Comparison of ENCODE assay signal across 27 cellular contexts in genomic region chr16:65333298-65333697, GRCh38.
DNase-seq lines count a peak whose midpoint lies in the region; ATAC-seq, FAIRE-seq and TF ChIP-seq lines count a peak whose summit lies in the region.
"Had no signal": no experiment of that assay in that cellular context is flagged by ENCODE, and none has a peak within 500 bp of the region (broad histone marks: within the 10 kb centered on the region; RNA-seq: fewer than 3 reads in every experiment).

No MANE protein-coding gene starts in this region.

- H3K4me3 ChIP-seq in endothelial cell of umbilical vein (replicated peaks in 1 of 3; ENCODE audit: insufficient read depth in 1 of 3, low read depth in 1 of 3, low read length in 3 of 3) (no peak overlapping the region), psoas muscle (no peak overlapping the region)
- H3K4me3 ChIP-seq in effector memory CD4-positive, alpha-beta T cell (ENCODE audit: insufficient read depth, low read depth, low read length, poor library complexity, severe bottlenecking), result no peak overlapping the region
- H3K4me3 ChIP-seq: BLaER1, GM12878 had no signal

- H3K79me2 ChIP-seq in endothelial cell of umbilical vein (ENCODE audit: control insufficient read depth, insufficient read depth, low read length), result no peaks in the 10 kb centered on the region

- dilution Hi-C loops in endothelial cell of umbilical vein (cut with MboI; ENCODE audit: extremely low pct_ligation_motif_present, low sequenced_read_pairs), result no loop called here

- peaks cover 61% of the 10 kb centered on the region for H3K4me1 Mint-ChIP-seq in chondrocyte (ENCODE audit: low read depth)
- H3K4me1 Mint-ChIP-seq in nephron, result peaks cover 16% of the 10 kb centered on the region
- H3K4me1 Mint-ChIP-seq: CD14-positive monocyte; CD4-positive, alpha-beta memory T cell; CD4-positive, CD25-positive, alpha-beta regulatory T cell; CD8-positive, alpha-beta memory T cell had no signal

- TF ChIP-seq POLR2A in endothelial cell of umbilical vein (IDR thresholded peaks at IDR 0.05; ENCODE audit: low read depth, low read length), result no peak

- WGBS in psoas muscle, 3 donors, result 26 to 32% (median 29%) methylated on average over 2 of the region's 2 CpGs

- BruUV-seq in endothelial cell of umbilical vein (replicated peaks; lab: Mats Ljungman, UMichigan), result no TSS peak

- TF ChIP-seq CTCF in chondrocyte (IDR thresholded peaks at IDR 0.05), result no peak
- no peak for TF ChIP-seq CTCF in endothelial cell of umbilical vein (IDR thresholded peaks at IDR 0.05; ENCODE audit: extremely low read depth in 1 of 2, insufficient read depth in 1 of 2, low read depth in 1 of 2, low read length in 2 of 2)
- no peak for TF ChIP-seq CTCF in nephron (IDR thresholded peaks at IDR 0.05; ENCODE audit: unreplicated experiment in 3 of 3)
- no peak for TF ChIP-seq CTCF in psoas muscle (IDR thresholded peaks at IDR 0.05)

- no peaks in the 10 kb centered on the region for H3K9me3 ChIP-seq in endothelial cell of umbilical vein (replicated peaks; ENCODE audit: control insufficient read depth, insufficient read depth, low read length)
- H3K9me3 ChIP-seq in psoas muscle, result no peaks in the 10 kb centered on the region
- no peaks in the 10 kb centered on the region for H3K9me3 ChIP-seq in effector memory CD4-positive, alpha-beta T cell (ENCODE audit: control insufficient read depth, low read length)
- H3K9me3 ChIP-seq: BE2C, BLaER1 had no signal

- FAIRE-seq in endothelial cell of umbilical vein (lab: Jason Lieb, UNC), result no peak
- FAIRE-seq: A204.1, GM12878, GM12892, GM18507 had no signal

- intact Hi-C loops in endothelial cell of umbilical vein (cut with micrococcal nuclease), result no loop called here
- intact Hi-C loops in psoas muscle (cut with DNase I), result no loop called here

- no peak for ATAC-seq in psoas muscle
- ATAC-seq in GM19455 (IDR thresholded peaks at IDR 0.05; ENCODE audit: unreplicated experiment), result no peak
- ATAC-seq: GM12878 had no signal

- H3K4me3 Mint-ChIP-seq in chondrocyte (ENCODE audit: unreplicated experiment) (no peak overlapping the region), nephron (no peak overlapping the region)
- H3K4me3 Mint-ChIP-seq: CD14-positive monocyte; CD4-positive, alpha-beta memory T cell; CD4-positive, CD25-positive, alpha-beta regulatory T cell; CD8-positive, alpha-beta memory T cell had no signal

- no peaks in the 10 kb centered on the region for H4K20me1 ChIP-seq in endothelial cell of umbilical vein (replicated peaks; ENCODE audit: control insufficient read depth, extremely low read depth, insufficient read depth, low read length)
- H4K20me1 ChIP-seq: BLaER1 had no signal

- H3K27ac ChIP-seq in endothelial cell of umbilical vein (ENCODE audit: insufficient read depth, low read depth, low read length) (no peak overlapping the region), psoas muscle (no peak overlapping the region)
- H3K27ac ChIP-seq in effector memory CD4-positive, alpha-beta T cell (ENCODE audit: insufficient read depth, low read length, poor library complexity, severe bottlenecking), result no peak overlapping the region
- H3K27ac ChIP-seq: BLaER1 had no signal

- H3K27ac Mint-ChIP-seq in chondrocyte (ENCODE audit: unreplicated experiment) (peak overlapping the region; percentile 83), nephron (peak overlapping the region in 2 of 3 experiments; percentile 40 to 79)
- H3K27ac Mint-ChIP-seq: CD14-positive monocyte; CD4-positive, alpha-beta memory T cell; CD4-positive, CD25-positive, alpha-beta regulatory T cell; CD8-positive, alpha-beta memory T cell had no signal

- no peaks in the 10 kb centered on the region for H3K36me3 ChIP-seq in endothelial cell of umbilical vein (ENCODE audit: control insufficient read depth in 2 of 2, extremely low read depth in 1 of 2, insufficient read depth in 2 of 2, low read length in 2 of 2)
- no peaks in the 10 kb centered on the region for H3K36me3 ChIP-seq in psoas muscle (ENCODE audit: insufficient read depth in 1 of 2, low read depth in 1 of 2)
- no peaks in the 10 kb centered on the region for H3K36me3 ChIP-seq in effector memory CD4-positive, alpha-beta T cell (ENCODE audit: control insufficient read depth, insufficient read depth, low read length)
- H3K36me3 ChIP-seq: BE2C, BLaER1 had no signal

- H3K4me1 ChIP-seq in endothelial cell of umbilical vein (ENCODE audit: control insufficient read depth, extremely low read depth, insufficient read depth, low read length) (no peaks in the 10 kb centered on the region), psoas muscle (no peaks in the 10 kb centered on the region)
- no peaks in the 10 kb centered on the region for H3K4me1 ChIP-seq in effector memory CD4-positive, alpha-beta T cell (ENCODE audit: control insufficient read depth, insufficient read depth, low read length, poor library complexity, severe bottlenecking)
- H3K4me1 ChIP-seq: BE2C, BLaER1 had no signal

- no peak for DNase-seq in chondrocyte (ENCODE audit: low spot score)
- peak; percentile 77 for DNase-seq in endothelial cell of umbilical vein (ENCODE audit: low read depth, low spot score)
- DNase-seq in psoas muscle, result no peak
- DNase-seq in effector memory CD4-positive, alpha-beta T cell, result no peak
- DNase-seq: 8988T; ACHN; BE2C; C1 segment of cervical spinal cord; CD4-positive, alpha-beta memory T cell; CD4-positive, CD25-positive, alpha-beta regulatory T cell; CD8-positive, alpha-beta memory T cell; COR-L47; DMS 273 treated with DMSO at 0.1 percent for 48 hours; DMS153; DMS53; DMS79; DND-41; EL; GDM1 had no signal

- POLR2A ChIA-PET in endothelial cell of umbilical vein (lab: Charles Lee), result no interaction called here

- no peaks in the 10 kb centered on the region for H3K9me1 ChIP-seq in endothelial cell of umbilical vein (replicated peaks; ENCODE audit: control insufficient read depth, extremely low read depth, insufficient read depth, low read length)

- H3K36me3 Mint-ChIP-seq in chondrocyte (ENCODE audit: low read depth) (no peaks in the 10 kb centered on the region), nephron (ENCODE audit: low read depth) (no peaks in the 10 kb centered on the region)
- H3K36me3 Mint-ChIP-seq: CD14-positive monocyte; CD4-positive, alpha-beta memory T cell; CD4-positive, CD25-positive, alpha-beta regulatory T cell; CD8-positive, alpha-beta memory T cell had no signal

- H3K9ac ChIP-seq in endothelial cell of umbilical vein (replicated peaks; ENCODE audit: extremely low read depth, insufficient read depth, low read length), result no peak overlapping the region
- H3K9ac ChIP-seq: BLaER1 had no signal

- H3K9me3 Mint-ChIP-seq in chondrocyte (ENCODE audit: low read depth) (peaks cover 6% of the 10 kb centered on the region), nephron (peaks cover 9% of the 10 kb centered on the region)

- CTCF ChIA-PET in endothelial cell of umbilical vein (lab: Charles Lee), result no interaction called here

- H3K27me3 Mint-ChIP-seq in chondrocyte (ENCODE audit: low read depth) (no peaks in the 10 kb centered on the region), nephron (ENCODE audit: low read depth) (no peaks in the 10 kb centered on the region)
- H3K27me3 Mint-ChIP-seq: CD4-positive, alpha-beta memory T cell; CD4-positive, CD25-positive, alpha-beta regulatory T cell; CD8-positive, alpha-beta memory T cell had no signal

- H3K27me3 ChIP-seq in endothelial cell of umbilical vein (ENCODE audit: control insufficient read depth in 2 of 2, insufficient read depth in 2 of 2, low read length in 2 of 2), result no peaks in the 10 kb centered on the region
- no peaks in the 10 kb centered on the region for H3K27me3 ChIP-seq in psoas muscle (ENCODE audit: insufficient read depth in 3 of 3, low read length in 2 of 3)
- H3K27me3 ChIP-seq in effector memory CD4-positive, alpha-beta T cell (replicated peaks; ENCODE audit: control insufficient read depth, insufficient read depth, low read length, poor library complexity, severe bottlenecking), result no peaks in the 10 kb centered on the region
- H3K27me3 ChIP-seq: BE2C, BLaER1 had no signal

- no peak overlapping the region for H2AFZ ChIP-seq in endothelial cell of umbilical vein (ENCODE audit: low read depth, low read length)

- H3K4me2 ChIP-seq in endothelial cell of umbilical vein (ENCODE audit: insufficient read depth, low read length), result no peak overlapping the region
- H3K4me2 ChIP-seq: BLaER1 had no signal

TF ChIP-seq in endothelial cell of umbilical vein, 7 proteins besides CTCF, POLR2A, EP300 and RAD21:
- no peak for TF ChIP-seq GATA2 (IDR thresholded peaks at IDR 0.05; ENCODE audit: insufficient read depth, insufficient read length, low read depth, low read length)
- no peak for TF ChIP-seq POLR2AphosphoS5 (IDR thresholded peaks at IDR 0.05; ENCODE audit: insufficient read depth, low read depth, low read length)
- no peak for TF ChIP-seq JUN (IDR thresholded peaks at IDR 0.05; ENCODE audit: borderline replicate concordance, insufficient read depth, insufficient read length, low read depth)
- TF ChIP-seq EZH2 (IDR thresholded peaks at IDR 0.05; ENCODE audit: borderline replicate concordance, low read depth, low read length, severe bottlenecking), result no peak
- no peak for TF ChIP-seq FOS (IDR thresholded peaks at IDR 0.05; ENCODE audit: borderline replicate concordance, insufficient read depth, low read length)
- no peak for TF ChIP-seq MAX (IDR thresholded peaks at IDR 0.05; ENCODE audit: insufficient read depth, insufficient read length)
- TF ChIP-seq MYC (IDR thresholded peaks at IDR 0.05; ENCODE audit: low read depth, low read length), result no peak
